Comparison of ENCODE assay signal across 8 cellular contexts in the genomic region with DNA sequence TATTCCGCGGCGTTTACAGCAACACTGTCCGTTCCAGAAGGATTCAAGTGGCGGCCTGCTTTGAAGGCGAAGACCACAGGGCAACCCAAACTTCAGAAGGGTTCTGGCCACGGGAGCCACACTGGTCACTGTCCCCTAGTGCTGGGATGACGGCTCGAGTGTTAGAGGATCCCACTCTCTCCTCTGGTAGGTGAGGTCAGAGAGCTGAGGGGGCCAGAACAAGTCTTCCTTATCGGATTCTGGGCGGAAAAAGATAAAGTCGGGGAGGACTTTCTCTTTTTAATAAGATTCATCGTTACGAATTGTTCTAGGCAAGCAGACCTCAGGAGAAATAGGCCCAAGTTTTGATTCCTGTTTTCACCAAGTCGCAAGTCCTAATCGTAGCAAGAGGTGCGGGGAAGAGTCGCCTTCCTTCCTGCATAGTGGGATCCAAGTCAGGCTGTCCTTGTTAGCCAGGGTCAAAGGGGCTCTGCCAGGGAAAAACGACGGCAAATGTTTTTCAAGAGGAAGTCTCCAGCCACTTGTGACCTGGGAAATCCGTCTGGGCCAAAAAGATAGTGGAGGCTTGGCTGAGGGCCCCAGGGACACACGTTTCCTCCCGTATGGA. TPM values are rescaled to one million over a fixed set of nuclear protein-coding genes. Genes with fewer than 3 reads are reported as not detected.
A peak's percentile ranks its signal among the peaks of the same experiment; 100 is the strongest.
DNase-seq lines count a peak whose midpoint lies in the region; ATAC-seq and TF ChIP-seq lines count a peak whose summit lies in the region.

No MANE protein-coding gene starts in this region.

- H3K4me2 ChIP-seq in MM.1S (ENCODE audit: low read depth, low read length) = peak overlapping the region; percentile 92

- peak; percentile 67 for TF ChIP-seq POLR2A in GM18505 (IDR thresholded peaks at IDR 0.05; ENCODE audit: borderline replicate concordance, extremely low read depth, insufficient read depth, insufficient read length)

- no peak for TF ChIP-seq CTCF in MM.1S (IDR thresholded peaks at IDR 0.05; ENCODE audit: low read length)

- H3K27ac ChIP-seq in MM.1S (ENCODE audit: low read length) (peak overlapping the region; percentile 91; the same call in 1 of the 2 replicates), adipose tissue (ENCODE audit: low read depth, low read length) (peak overlapping the region; percentile 56), iPS DF 6.9 (ENCODE audit: low read length) (no peak overlapping the region), skeletal muscle tissue (ENCODE audit: low read depth, low read length) (peak overlapping the region; percentile 99)

- 10 to 22% (median 15%) methylated on average over 23 of the region's 23 CpGs for WGBS in adipose tissue, 3 donors
- WGBS in iPS DF 6.9 (ENCODE audit: insufficient coverage, insufficient read length) = no CpG with 5 or more reads among the region's 23 CpGs

- H3F3A ChIP-seq in MM.1S (ENCODE audit: insufficient read depth, low read length) = peaks cover 20% of the 10 kb centered on the region

- peak overlapping the region; percentile 88 for H3K9ac ChIP-seq in MM.1S (ENCODE audit: low read length)
- H3K9ac ChIP-seq in skeletal muscle tissue (ENCODE audit: low read depth in 1 of 3, low read length in 3 of 3) = peak overlapping the region; percentile 96 to 99 (median 98)

- DNase-seq in MM.1S = peak; percentile 27
- no peak for DNase-seq in iPS DF 6.9 (ENCODE audit: low read depth, low spot score)
- no peak for DNase-seq in hepatic stellate cell (ENCODE audit: low spot score)
- no peak for DNase-seq in NCI-H226

- H3K36me3 ChIP-seq in MM.1S (replicated peaks; ENCODE audit: insufficient read depth, low read length) = no peaks in the 10 kb centered on the region
- H3K36me3 ChIP-seq in iPS DF 6.9 (ENCODE audit: control insufficient read depth, insufficient read depth, low read length) = no peaks in the 10 kb centered on the region
- no peaks in the 10 kb centered on the region for H3K36me3 ChIP-seq in skeletal muscle tissue (ENCODE audit: control insufficient read depth in 3 of 3, insufficient read depth in 3 of 3, low read length in 3 of 3)

- H3K9me2 ChIP-seq in MM.1S (replicated peaks; ENCODE audit: insufficient read depth, low read length) = no peaks in the 10 kb centered on the region

- H3K4me3 ChIP-seq in MM.1S (ENCODE audit: low read length) (peak overlapping the region; percentile 93), iPS DF 6.9 (ENCODE audit: low read length) (peak overlapping the region; percentile 40; the same call in 1 of the 2 replicates), skeletal muscle tissue (ENCODE audit: low read length in 3 of 3) (peak overlapping the region; percentile 79 to 94 (median 84))

- peak overlapping the region; percentile 81 for H2AFZ ChIP-seq in MM.1S (ENCODE audit: low read length)

- H3K27me3 ChIP-seq in MM.1S (replicated peaks; ENCODE audit: insufficient read depth, low read length) = no peaks in the 10 kb centered on the region
- H3K27me3 ChIP-seq in iPS DF 6.9 (ENCODE audit: control insufficient read depth, insufficient read depth, low read length) = no peaks in the 10 kb centered on the region
- no peaks in the 10 kb centered on the region for H3K27me3 ChIP-seq in skeletal muscle tissue (ENCODE audit: control insufficient read depth in 3 of 3, insufficient read depth in 3 of 3, low read length in 3 of 3)

- H3K4me1 ChIP-seq in MM.1S (ENCODE audit: low read length) = peaks cover 20% of the 10 kb centered on the region
- no peaks in the 10 kb centered on the region for H3K4me1 ChIP-seq in iPS DF 6.9 (ENCODE audit: control insufficient read depth, insufficient read depth, low read length)
- peaks cover 21 to 36% (median 23%) of the 10 kb centered on the region in 3 donors for H3K4me1 ChIP-seq in skeletal muscle tissue (ENCODE audit: control insufficient read depth in 3 of 3, insufficient read depth in 3 of 3, low read length in 3 of 3)

- peaks cover 11% of the 10 kb centered on the region for H4K20me1 ChIP-seq in MM.1S (ENCODE audit: insufficient read depth, low read length)

- ATAC-seq in GM18505 (IDR thresholded peaks at IDR 0.05; ENCODE audit: unreplicated experiment) = no peak
- ATAC-seq in HG02840 (IDR thresholded peaks at IDR 0.05; ENCODE audit: low FRiP score, unreplicated experiment) = no peak

- H3K79me2 ChIP-seq in MM.1S (ENCODE audit: low read length) = peaks cover 40% of the 10 kb centered on the region

- no peaks in the 10 kb centered on the region for H3K9me3 ChIP-seq in MM.1S (replicated peaks; ENCODE audit: insufficient read depth, low read length)
- no peaks in the 10 kb centered on the region for H3K9me3 ChIP-seq in iPS DF 6.9 (ENCODE audit: control insufficient read depth, insufficient read depth, low read length)
- no peaks in the 10 kb centered on the region for H3K9me3 ChIP-seq in skeletal muscle tissue (ENCODE audit: control insufficient read depth in 3 of 3, low read length in 3 of 3)

RNA-seq across cellular contexts. Expression of gene MYL12A, which starts 0.9 kb away (rescaled TPM):
- polyA plus RNA-seq in adipose tissue = 100 to 1,000 TPM; 194 to 633 (median 496) TPM
- 694 TPM for total RNA-seq in skeletal muscle tissue

RNA-seq across cellular contexts. Expression of gene MYL12B, which starts 15.2 kb away (rescaled TPM):
- polyA plus RNA-seq in adipose tissue = 100 to 1,000 TPM; 153 to 539 (median 354) TPM
- 178 TPM for total RNA-seq in skeletal muscle tissue

RNA-seq across cellular contexts. Expression of gene MYOM1, which starts 27.0 kb away (rescaled TPM):
- polyA plus RNA-seq in adipose tissue = 10 to 100 TPM in 1 of 3 donors, 1 to 10 TPM in 2; 4.8 to 17.2 (median 5.1) TPM
- 661 TPM for total RNA-seq in skeletal muscle tissue

Comparison
In these comparisons a context has a peak if more than half of its experiments do, and no peak if none do; other contexts are left out.
1. H3K4me3 ChIP-seq: peak in every context shown above with its lines; median percentile 93 in MM.1S; 84 in skeletal muscle tissue; 40 in iPS DF 6.9.